Comparison of ENCODE assay signal across 15 cellular contexts in the genomic region with DNA sequence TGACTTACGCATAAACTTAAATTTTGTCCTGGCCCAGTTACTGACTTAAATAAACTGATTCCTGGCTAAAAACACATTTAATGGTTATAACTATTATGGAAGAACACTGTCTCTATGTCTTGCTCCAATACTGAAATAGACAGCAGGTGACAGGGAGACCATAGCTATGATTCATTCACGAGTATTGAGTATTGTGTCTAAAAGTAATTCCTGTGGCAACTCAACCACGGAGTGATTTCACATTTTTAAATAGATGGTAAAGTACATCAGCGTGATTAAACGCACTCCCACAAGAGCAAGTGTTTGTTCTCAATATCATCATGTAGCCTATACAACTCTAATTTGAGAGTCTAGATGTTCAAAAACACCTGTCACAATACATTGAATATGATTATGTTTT. TPM values are rescaled to one million over a fixed set of nuclear protein-coding genes. Genes with fewer than 3 reads are reported as not detected.
DNase-seq lines count a peak whose midpoint lies in the region.
"Had no signal": no experiment of that assay in that cellular context is flagged by ENCODE, and none has a peak within 500 bp of the region (broad histone marks: within the 10 kb centered on the region; RNA-seq: fewer than 3 reads in every experiment).

No MANE protein-coding gene starts in this region.

- peak; percentile 16 for DNase-seq in HT1080 (ENCODE audit: low read depth)
- peak; percentile 42 for DNase-seq in NCI-H1436 treated with DMSO at 0.1 percent for 48 hours (lab: John Stamatoyannopoulos, UW)
- DNase-seq in astrocyte of the hippocampus (ENCODE audit: low read depth, low spot score): peak; percentile 17
- DNase-seq in myocyte (ENCODE audit: low read depth): peak; percentile 83
- DNase-seq in activated CD4-positive, alpha-beta T cell treated with anti-CD3 and anti-CD28 coated beads, Interleukin-2, amount 10 ng/mL, durations not matched to agents 24 days and 14 days: no peak
- no peak for DNase-seq in germinal center (ENCODE audit: low spot score)
- DNase-seq in stimulated activated naive CD4-positive, alpha-beta T cell treated with Interleukin-2 at 50 U/mL for 16 hours (lab: John Stamatoyannopoulos, UW): no peak
- DNase-seq: C1 segment of cervical spinal cord, DND-41, NCI-H2029, NCI-H524, PC-3, SJCRH30 had no signal

- no peaks in the 10 kb centered on the region for H3K36me3 Mint-ChIP-seq in activated CD4-positive, alpha-beta T cell treated with anti-CD3 and anti-CD28 coated beads, Interleukin-2, amount 10 ng/mL, durations not matched to agents 24 days and 14 days (ENCODE audit: low read depth)

- no peaks in the 10 kb centered on the region for H3K4me1 Mint-ChIP-seq in activated CD4-positive, alpha-beta T cell treated with anti-CD3 and anti-CD28 coated beads, Interleukin-2, amount 10 ng/mL, durations not matched to agents 24 days and 14 days

- no peak overlapping the region for H3K27ac Mint-ChIP-seq in activated CD4-positive, alpha-beta T cell treated with anti-CD3 and anti-CD28 coated beads, Interleukin-2, amount 10 ng/mL, durations not matched to agents 24 days and 14 days

- no peaks in the 10 kb centered on the region for H3K9me3 Mint-ChIP-seq in activated CD4-positive, alpha-beta T cell treated with anti-CD3 and anti-CD28 coated beads, Interleukin-2, amount 10 ng/mL, durations not matched to agents 24 days and 14 days

- intact Hi-C loops in activated CD4-positive, alpha-beta T cell treated with anti-CD3 and anti-CD28 coated beads, Interleukin-2, amount 10 ng/mL, durations not matched to agents 24 days and 14 days (cut with micrococcal nuclease): no loop called here

- peaks cover 17% of the 10 kb centered on the region for H3K27me3 Mint-ChIP-seq in activated CD4-positive, alpha-beta T cell treated with anti-CD3 and anti-CD28 coated beads, Interleukin-2, amount 10 ng/mL, durations not matched to agents 24 days and 14 days

- H3K4me3 Mint-ChIP-seq in activated CD4-positive, alpha-beta T cell treated with anti-CD3 and anti-CD28 coated beads, Interleukin-2, amount 10 ng/mL, durations not matched to agents 24 days and 14 days: no peak overlapping the region

RNA-seq across cellular contexts. Expression of a gene that starts 35.9 kb away (rescaled TPM):
- 0.07 and 0.43 TPM in 2 replicates for total RNA-seq in HT1080 (2014; rRNA removed; shearing (Covaris generic))
- polyA plus RNA-seq in HT1080 (2015; cell fraction: cytosol; rRNA removed): 0.18 and 0.22 TPM in 2 replicates
- polyA plus RNA-seq in HT1080 (2015; cell fraction: nucleus; rRNA removed): 0.16 and 0.18 TPM in 2 replicates
- total RNA-seq in myocyte: 0.16 and 1.8 TPM in 2 replicates
- polyA plus RNA-seq in myocyte (2012): 0.05 TPM
- total RNA-seq in activated CD4-positive, alpha-beta T cell treated with anti-CD3 and anti-CD28 coated beads, Interleukin-2, amount 10 ng/mL, durations not matched to agents 24 days and 14 days: not detected in 2 replicates
- total RNA-seq: G401, K562, PC-3, SJCRH30 had no signal
- polyA plus RNA-seq: K562 had no signal

Comparison
In these comparisons a context has a peak if more than half of its experiments do, and no peak if none do; other contexts are left out.
1. DNase-seq: peak in HT1080 (single experiment), NCI-H1436 treated with DMSO at 0.1 percent for 48 hours (single experiment), astrocyte of the hippocampus (single experiment) and myocyte (single experiment); none in activated CD4-positive, alpha-beta T cell treated with anti-CD3 and anti-CD28 coated beads, Interleukin-2, amount 10 ng/mL, durations not matched to agents 24 days and 14 days (single experiment), germinal center (single experiment) and stimulated activated naive CD4-positive, alpha-beta T cell treated with Interleukin-2 at 50 U/mL for 16 hours (single experiment).